Comparison of ENCODE assay signal across 24 cellular contexts in genomic region chr20:16488086-16488485, GRCh38.
"Had no signal": no experiment of that assay in that cellular context is flagged by ENCODE, and none has a peak within 500 bp of the region (broad histone marks: within the 10 kb centered on the region; RNA-seq: fewer than 3 reads in every experiment).

No MANE protein-coding gene starts in this region.

- H3K9me3 Mint-ChIP-seq: activated B cell treated with CpG ODN at 0.5 μM for 24 hours; activated naive CD8-positive, alpha-beta T cell treated with anti-CD3 and anti-CD28 coated beads for 36 hours; activated T-cell treated with anti-CD3 and anti-CD28 coated beads, Interleukin-2, amount 50 U/mL, for 72 hours; central memory CD8-positive, alpha-beta T cell; memory B cell; naive thymus-derived CD4-positive, alpha-beta T cell had no signal

- DNase-seq: activated B cell treated with CpG ODN at 0.5 μM for 24 hours; activated CD4-positive, alpha-beta T cell treated with anti-CD3 and anti-CD28 coated beads for 48 hours; activated CD8-positive, alpha-beta memory T cell treated with anti-CD3 and anti-CD28 coated beads, Interleukin-2, amount 50 U/mL, for 48 hours; activated gamma-delta T cell treated with Interleukin-2 at 50 U/mL for 16 hours; activated naive CD8-positive, alpha-beta T cell treated with anti-CD3 and anti-CD28 coated beads for 36 hours; activated T-cell treated with anti-CD3 and anti-CD28 coated beads, Interleukin-2, amount 50 U/mL, for 72 hours; brain microvascular endothelial cell; dermis blood vessel endothelial cell; erythroblast; kidney; left ventricle myocardium inferior; mucosa of descending colon; naive thymus-derived CD4-positive, alpha-beta T cell; right cardiac atrium; small intestine; stimulated activated CD4-positive, alpha-beta T cell treated with anti-CD3 and anti-CD28 coated beads, Interleukin-4, amount 100 ng/mL, for 4 hours; stimulated activated CD8-positive, alpha-beta memory T cell treated with anti-CD3 and anti-CD28 coated beads, Interleukin-4, amount 100 ng/mL, for 48 hours; stimulated activated naive CD4-positive, alpha-beta T cell treated with Interleukin-2 at 50 U/mL for 16 hours; T-helper 17 cell; trophoblast cell had no signal

- H3K4me3 Mint-ChIP-seq: activated B cell treated with CpG ODN at 0.5 μM for 24 hours; activated naive CD8-positive, alpha-beta T cell treated with anti-CD3 and anti-CD28 coated beads for 36 hours; activated T-cell treated with anti-CD3 and anti-CD28 coated beads, Interleukin-2, amount 50 U/mL, for 72 hours; central memory CD8-positive, alpha-beta T cell; memory B cell; naive thymus-derived CD4-positive, alpha-beta T cell; T-helper 17 cell had no signal

- H3K4me1 ChIP-seq: gastroesophageal sphincter, left ventricle myocardium inferior had no signal

- ATAC-seq: activated T-cell treated with anti-CD3 and anti-CD28 coated beads, Interleukin-2, amount 50 U/mL, for 72 hours; gastroesophageal sphincter; mucosa of descending colon; naive thymus-derived CD4-positive, alpha-beta T cell; right cardiac atrium; T-helper 17 cell had no signal

- H3K4me1 Mint-ChIP-seq: activated naive CD8-positive, alpha-beta T cell treated with anti-CD3 and anti-CD28 coated beads for 36 hours; central memory CD8-positive, alpha-beta T cell; T-helper 17 cell had no signal

- H3K36me3 ChIP-seq: brain microvascular endothelial cell, neutrophil had no signal

- H3K27ac ChIP-seq: brain microvascular endothelial cell, gastroesophageal sphincter, left ventricle myocardium inferior, neutrophil had no signal

- H3K27me3 ChIP-seq: brain microvascular endothelial cell, gastroesophageal sphincter, neutrophil had no signal

- H3K4me3 ChIP-seq: gastroesophageal sphincter, left ventricle myocardium inferior, mucosa of descending colon had no signal

- H3K27ac Mint-ChIP-seq: activated B cell treated with CpG ODN at 0.5 μM for 24 hours; activated naive CD8-positive, alpha-beta T cell treated with anti-CD3 and anti-CD28 coated beads for 36 hours; activated T-cell treated with anti-CD3 and anti-CD28 coated beads, Interleukin-2, amount 50 U/mL, for 72 hours; memory B cell; T-helper 17 cell had no signal

- H3K27me3 Mint-ChIP-seq: activated B cell treated with CpG ODN at 0.5 μM for 24 hours; activated naive CD8-positive, alpha-beta T cell treated with anti-CD3 and anti-CD28 coated beads for 36 hours; central memory CD8-positive, alpha-beta T cell; memory B cell; naive thymus-derived CD4-positive, alpha-beta T cell; T-helper 17 cell had no signal

- H3K9me3 ChIP-seq: gastroesophageal sphincter, left ventricle myocardium inferior, mucosa of descending colon, neutrophil had no signal

- H3K36me3 Mint-ChIP-seq: activated naive CD8-positive, alpha-beta T cell treated with anti-CD3 and anti-CD28 coated beads for 36 hours had no signal
